ENCODE assay signal across 20 cellular contexts in genomic region chr4:42136371-42136770, GRCh38. TPM values are rescaled to one million over a fixed set of nuclear protein-coding genes. Genes with fewer than 3 reads are reported as not detected.
DNase-seq lines count a peak whose midpoint lies in the region; FAIRE-seq and TF ChIP-seq lines count a peak whose summit lies in the region.
"Had no signal": no experiment of that assay in that cellular context is flagged by ENCODE, and none has a peak within 500 bp of the region (broad histone marks: within the 10 kb centered on the region; RNA-seq: fewer than 3 reads in every experiment).

No MANE protein-coding gene starts in this region.

- no peaks in the 10 kb centered on the region for H3K23me2 ChIP-seq in H1 (ENCODE audit: low read depth, low read length)

- no peak for TF ChIP-seq RAD21 in H1 (IDR thresholded peaks at IDR 0.05 in 1 of 2, conservative IDR thresholded peaks at IDR 0.05 in 1 of 2; ENCODE audit: low read depth in 2 of 2, low read length in 2 of 2)

- TF ChIP-seq POLR2A in H1 (IDR thresholded peaks at IDR 0.05; ENCODE audit: control extremely low read depth in 1 of 2, low read depth in 2 of 2, low read length in 2 of 2) = no peak

- H3K4me2 ChIP-seq in H1 (ENCODE audit: insufficient read depth in 1 of 2, low read depth in 2 of 2, low read length in 2 of 2) (peak overlapping the region; percentile 14 to 60; a peak in 2 of 4 replicates), mesendoderm (ENCODE audit: low read length) (no peak overlapping the region)
- H3K4me2 ChIP-seq: BLaER1 had no signal

- no peak overlapping the region for H3K23ac ChIP-seq in H1 (ENCODE audit: insufficient read length)
- no peak overlapping the region for H3K23ac ChIP-seq in mesendoderm (ENCODE audit: low read length)

- H4K8ac ChIP-seq in H1 (ENCODE audit: extremely low read depth, insufficient read depth, low read length) (no peak overlapping the region), mesendoderm (ENCODE audit: low read depth, low read length) (no peak overlapping the region)

- H3K4ac ChIP-seq in H1 (replicated peaks; ENCODE audit: insufficient read length, low read depth, low read length) (no peak overlapping the region), mesendoderm (ENCODE audit: low read depth, low read length) (no peak overlapping the region)

- no peak overlapping the region for H3K9ac ChIP-seq in HUES48 (ENCODE audit: low read depth, low read length)
- no peak overlapping the region for H3K9ac ChIP-seq in H1 (replicated peaks in 1 of 4; ENCODE audit: extremely low read depth in 1 of 4, low read depth in 3 of 4, low read length in 3 of 4)
- no peak overlapping the region for H3K9ac ChIP-seq in mesendoderm (ENCODE audit: low read length)
- H3K9ac ChIP-seq: BLaER1 had no signal

- H3K14ac ChIP-seq in H1 (ENCODE audit: insufficient read length) = no peak overlapping the region

- 80% methylated on average over 3 of the region's 3 CpGs; no CpG with 5 or more reads in 1 of the 2 experiments for WGBS in H1 (ENCODE audit: extremely low coverage in 1 of 2, insufficient coverage in 1 of 2, insufficient read length in 1 of 2, insufficient replicate concordance in 2 of 2, low coverage in 1 of 2, low lambda C conversion rate in 2 of 2, missing lambda C conversion rate in 1 of 2), 2 experiments
- WGBS in mesendoderm (ENCODE audit: extremely low coverage, insufficient coverage, low lambda C conversion rate) = no CpG with 5 or more reads among the region's 3 CpGs

- H4K5ac ChIP-seq in H1 (ENCODE audit: insufficient read length, low read depth, low read length) = no peak overlapping the region
- H4K5ac ChIP-seq in mesendoderm (ENCODE audit: low read length) = no peak overlapping the region

- POLR2A ChIA-PET in H1 (lab: Charles Lee; ENCODE audit: partially characterized antibody) = no interaction called here

- TF ChIP-seq CTCF in 22Rv1 (IDR thresholded peaks at IDR 0.05) (no peak), H1 (IDR thresholded peaks at IDR 0.05; ENCODE audit: control extremely low read depth in 1 of 3, insufficient read depth in 1 of 3, low read depth in 1 of 3, low read length in 3 of 3) (no peak)

- H3K4me1 ChIP-seq in HUES48 (ENCODE audit: control insufficient read depth, insufficient read depth, low read length) (peaks cover 16% of the 10 kb centered on the region), H1 (replicated peaks in 1 of 4; ENCODE audit: control insufficient read depth in 3 of 4, insufficient read depth in 4 of 4, low read length in 3 of 4) (peaks cover 0 to 13% (median 9%) of the 10 kb centered on the region in 4 experiments; a peak in 5 of 7 replicates), mesendoderm (ENCODE audit: control insufficient read depth, low read depth, low read length) (no peaks in the 10 kb centered on the region)
- H3K4me1 ChIP-seq: BLaER1 had no signal

- no peak overlapping the region for H2BK5ac ChIP-seq in H1 (ENCODE audit: low read depth, low read length)
- H2BK5ac ChIP-seq in mesendoderm (ENCODE audit: low read length) = no peak overlapping the region

- H3K36me3 ChIP-seq in HUES48 (ENCODE audit: control insufficient read depth, insufficient read depth, low read length) = peaks cover 30% of the 10 kb centered on the region
- H3K36me3 ChIP-seq in H1 (ENCODE audit: control insufficient read depth in 2 of 4, insufficient read depth in 4 of 4, low read length in 3 of 4) = peaks cover 0 to 12% (median 6%) of the 10 kb centered on the region in 4 experiments; a peak in 5 of 8 replicates
- no peaks in the 10 kb centered on the region for H3K36me3 ChIP-seq in mesendoderm (ENCODE audit: control insufficient read depth, insufficient read depth, low read length)

- H2BK20ac ChIP-seq in H1 (ENCODE audit: low read length) = no peak overlapping the region

- no peak overlapping the region for H3K4me3 ChIP-seq in HUES48 (ENCODE audit: low read depth, low read length)
- no peak overlapping the region for H3K4me3 ChIP-seq in H1 (ENCODE audit: extremely low read depth in 1 of 4, insufficient read depth in 2 of 4, low read depth in 3 of 4, low read length in 4 of 4)
- H3K4me3 ChIP-seq in mesendoderm (ENCODE audit: low read length) = no peak overlapping the region
- H3K4me3 ChIP-seq: BLaER1 had no signal

- H3K56ac ChIP-seq in H1 (replicated peaks; ENCODE audit: insufficient read length, low read depth, low read length) (no peak overlapping the region), mesendoderm (ENCODE audit: low read length) (no peak overlapping the region)

- H2BK15ac ChIP-seq in H1 (ENCODE audit: low read length) (no peak overlapping the region), mesendoderm (replicated peaks; ENCODE audit: low read depth) (no peak overlapping the region)

- H4K20me1 ChIP-seq in H1 (replicated peaks in 1 of 2; ENCODE audit: control insufficient read depth in 1 of 2, insufficient read depth in 2 of 2, low read length in 2 of 2) = peaks cover 0 to 1% of the 10 kb centered on the region in 2 experiments

- H3K79me1 ChIP-seq in H1 (ENCODE audit: low read depth, low read length) = peaks cover 7% of the 10 kb centered on the region
- peaks cover 4% of the 10 kb centered on the region for H3K79me1 ChIP-seq in mesendoderm (ENCODE audit: low read length)

- H3K27me3 ChIP-seq in HUES48 (ENCODE audit: control insufficient read depth, insufficient read depth, low read length) = no peaks in the 10 kb centered on the region
- no peaks in the 10 kb centered on the region for H3K27me3 ChIP-seq in H1 (replicated peaks in 1 of 4; ENCODE audit: control insufficient read depth in 3 of 4, extremely low read depth in 1 of 4, insufficient read depth in 3 of 4, low read length in 3 of 4)
- H3K27me3 ChIP-seq in mesendoderm (ENCODE audit: insufficient read depth, low read length, poor library complexity) = no peaks in the 10 kb centered on the region
- H3K27me3 ChIP-seq: BLaER1 had no signal

- H2BK12ac ChIP-seq in H1 (ENCODE audit: low read depth, low read length) = peak overlapping the region; percentile 75; the same call in 1 of the 2 replicates

- H2BK120ac ChIP-seq in H1 (replicated peaks; ENCODE audit: low read depth, low read length) = no peak overlapping the region
- H2BK120ac ChIP-seq in mesendoderm (ENCODE audit: low read depth, low read length) = no peak overlapping the region

- H2AK5ac ChIP-seq in H1 (ENCODE audit: low read depth, low read length) (no peak overlapping the region), mesendoderm (ENCODE audit: low read length) (no peak overlapping the region)

- peak; percentile 86 for FAIRE-seq in H1 (lab: Jason Lieb, UNC)
- FAIRE-seq: GM12892, GM18507, HTR-8/SVneo had no signal

- no peak overlapping the region for H2AFZ ChIP-seq in H1 (ENCODE audit: low read length)

- H3K79me2 ChIP-seq in H1 (ENCODE audit: control insufficient read depth in 1 of 2, insufficient read depth in 2 of 2, low read length in 2 of 2) (peaks cover 0 to 69% of the 10 kb centered on the region in 2 experiments; a peak in 3 of 4 replicates), mesendoderm (ENCODE audit: control insufficient read depth, insufficient read depth, low read length) (no peaks in the 10 kb centered on the region)

- no peak overlapping the region for H4K91ac ChIP-seq in H1 (replicated peaks; ENCODE audit: insufficient read length, low read length)

- H3K18ac ChIP-seq in H1 (ENCODE audit: extremely low read depth, low read length) = no peak overlapping the region
- no peak overlapping the region for H3K18ac ChIP-seq in mesendoderm (ENCODE audit: low read length)

- H3K9me3 ChIP-seq in HUES48 (ENCODE audit: control insufficient read depth, insufficient read depth, low read length) (no peaks in the 10 kb centered on the region), H1 (ENCODE audit: insufficient read depth in 2 of 2, low read depth in 1 of 2, low read length in 1 of 2) (no peaks in the 10 kb centered on the region)

- H3K27ac ChIP-seq in 22Rv1 (peak overlapping the region; percentile 67), HUES48 (ENCODE audit: low read depth, low read length) (peak overlapping the region; percentile 5), H1 (ENCODE audit: low read depth, low read length) (no peak overlapping the region), mesendoderm (ENCODE audit: low read depth, low read length) (no peak overlapping the region)
- H3K27ac ChIP-seq: BLaER1 had no signal

- CTCF ChIA-PET in H1 (lab: Charles Lee; ENCODE audit: partially characterized antibody) = no interaction called here

- DNase-seq in H1 (ENCODE audit: low read depth in 1 of 2, low spot score in 2 of 2) (no peak), mesendoderm (peak; percentile 78), HK-2 (ENCODE audit: unreplicated experiment) (no peak), cerebellum (ENCODE audit: low spot score) (no peak)
- no peak for DNase-seq in NK-92 treated with Interleukin-12 subunit alpha and Interleukin-12 subunit beta, amount 100 ng/mL, for 24 hours (lab: John Stamatoyannopoulos, UW)
- DNase-seq: 8988T; CD4-positive, alpha-beta memory T cell; DMS153; DMS79; GDM1; HFFc6; KG1 had no signal

- no peak for TF ChIP-seq EP300 in H1 (IDR thresholded peaks at IDR 0.05; ENCODE audit: borderline replicate concordance in 1 of 2, low read depth in 2 of 2, low read length in 2 of 2)

TF ChIP-seq in H1, 55 proteins besides CTCF, POLR2A, EP300 and RAD21 (continues in another document):
- TF ChIP-seq SP1 (IDR thresholded peaks at IDR 0.05; ENCODE audit: low read depth, low read length) = 0 out of 2 replicates have a peak, but pooled peaks have one; percentile 51

RNA-seq across cellular contexts. Expression of gene BEND4, which starts 16.1 kb away (rescaled TPM):
- total RNA-seq in H1 (2021; fragmentation: NEBNext Ultra II Directional; extraction: Animal tissue kit (Norgen Biotek cat#: 25700)) = 42.9 and 45.4 TPM in 2 replicates
- 10.0 and 12.2 TPM in 2 replicates for polyA plus RNA-seq in H1 (2011; rRNA removed)
- polyA plus RNA-seq in H1 (2011; cell fraction: cytosol; rRNA removed) = 13.4 TPM
- 8.6 TPM for polyA plus RNA-seq in H1 (2011; cell fraction: nucleus; rRNA removed)
- 9.4 to 16.3 TPM (median 14.6 TPM) in 4 replicates for polyA plus RNA-seq in H1 (2012, experiment 1 of 2)
- 1.2 TPM for polyA plus RNA-seq in H1 (2012, experiment 2 of 2)
- 14.4 TPM for polyA plus RNA-seq in H1 (2013, experiment 1 of 2)
- polyA plus RNA-seq in H1 (2013, experiment 2 of 2) = 14.2 TPM
- polyA minus RNA-seq in H1 (2011; rRNA and poly(A)+ RNA removed) = 40.7 and 44.5 TPM in 2 replicates
- 24.5 TPM for polyA minus RNA-seq in H1 (2011; cell fraction: cytosol; rRNA and poly(A)+ RNA removed)
- 30.7 TPM for polyA minus RNA-seq in H1 (2011; cell fraction: nucleus; rRNA and poly(A)+ RNA removed)
- 5.4 TPM for polyA plus RNA-seq in mesendoderm (2013, experiment 1 of 2)
- polyA plus RNA-seq in mesendoderm (2013, experiment 2 of 2) = 5.5 TPM
- 4.5 TPM for total RNA-seq in cerebellum
- total RNA-seq: H4, HFFc6 had no signal
- polyA plus RNA-seq: AG04450 had no signal

Comparison
In these comparisons a context has a peak if more than half of its experiments do, and no peak if none do; other contexts are left out.
1. H3K27ac ChIP-seq: peak in 22Rv1 (single experiment) and HUES48 (single experiment); none in H1 (single experiment) and mesendoderm (single experiment).